Comparison of ENCODE assay signal across 20 cellular contexts in the genomic region with DNA sequence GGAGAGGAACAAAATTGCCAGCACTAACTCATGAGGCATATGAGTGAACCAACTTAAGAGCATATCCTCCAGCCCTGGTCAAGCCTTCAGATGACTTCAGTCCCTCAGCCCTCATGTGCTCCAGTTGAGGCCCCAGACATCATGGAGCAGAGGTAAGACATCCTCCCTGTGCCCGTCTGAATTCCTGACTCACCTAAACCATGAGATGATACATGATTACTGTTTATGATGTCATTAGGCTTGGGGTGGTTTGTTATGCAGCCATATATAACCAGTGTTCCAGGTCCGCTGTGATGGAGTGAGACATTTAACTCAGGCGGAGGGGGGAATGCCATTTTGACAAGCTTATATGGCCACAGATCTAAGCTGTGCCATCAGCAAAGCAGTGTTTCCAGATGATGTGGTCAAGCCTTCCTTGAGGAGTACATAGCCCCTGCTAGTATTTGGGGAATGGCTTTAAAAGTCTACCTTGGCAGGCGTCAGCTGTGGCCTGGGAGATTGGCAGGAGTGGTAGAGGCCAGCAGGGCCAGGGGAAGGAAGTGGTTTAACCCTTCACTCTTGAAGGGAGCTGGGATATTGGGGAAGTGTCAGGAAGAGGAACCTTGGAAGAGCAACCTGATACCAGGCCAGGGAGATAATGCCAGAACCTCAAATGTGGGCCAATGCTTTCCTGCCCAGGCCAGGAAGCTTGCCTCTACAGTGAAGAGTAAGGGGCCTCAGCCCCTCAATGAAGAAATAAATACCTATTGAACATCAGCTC.
"Had no signal": no experiment of that assay in that cellular context is flagged by ENCODE, and none has a peak within 500 bp of the region (broad histone marks: within the 10 kb centered on the region; RNA-seq: fewer than 3 reads in every experiment).

No MANE protein-coding gene starts in this region.

- H3K27ac ChIP-seq: ascending aorta, cardiac muscle cell, dorsolateral prefrontal cortex, esophagus muscularis mucosa, right lobe of liver, suprapubic skin had no signal

- H3K4me1 ChIP-seq: ascending aorta, right lobe of liver, suprapubic skin had no signal

- H3K9me3 ChIP-seq: right lobe of liver, suprapubic skin had no signal

- H3K4me3 ChIP-seq: ascending aorta, cardiac muscle cell, dorsolateral prefrontal cortex, esophagus muscularis mucosa, right lobe of liver, smooth muscle cell, suprapubic skin had no signal

- H3K36me3 ChIP-seq: ascending aorta, cardiac muscle cell, esophagus muscularis mucosa, right lobe of liver, suprapubic skin had no signal

- H3K4me2 ChIP-seq: smooth muscle cell had no signal

- H3K27me3 ChIP-seq: ascending aorta, cardiac muscle cell, esophagus muscularis mucosa, right lobe of liver had no signal

- ATAC-seq: activated naive CD8-positive, alpha-beta T cell treated with anti-CD3 and anti-CD28 coated beads, Interleukin-2, amount 50 U/mL, for 24 hours; right lobe of liver; stimulated activated naive CD8-positive, alpha-beta T cell treated with anti-CD3 and anti-CD28 coated beads, Interleukin-15, Interleukin-2, amounts not matched to agents 100 U/mL and 50 U/mL, for 24 hours had no signal

- DNase-seq: activated CD4-positive, alpha-beta T cell treated with anti-CD3 and anti-CD28 coated beads, Interleukin-2, amount 50 U/mL, for 4 hours; activated CD4-positive, CD25-positive, alpha-beta regulatory T cell treated with anti-CD3 and anti-CD28 coated beads, Interleukin-2, amount 50 U/mL, for 72 hours; activated naive CD4-positive, alpha-beta T cell; activated naive CD8-positive, alpha-beta T cell treated with anti-CD3 and anti-CD28 coated beads, Interleukin-2, amount 50 U/mL, for 24 hours; activated T-cell treated with anti-CD3 and anti-CD28 coated beads for 4 hours; dorsolateral prefrontal cortex; glutamatergic neuron; hypothalamus; kidney glomerular epithelial cell; mesendoderm; occipital lobe; stimulated activated CD4-positive, alpha-beta T cell treated with anti-CD3 and anti-CD28 coated beads, Interleukin-4, amount 100 ng/mL, for 4 hours; stimulated activated naive CD8-positive, alpha-beta T cell treated with anti-CD3 and anti-CD28 coated beads, Interleukin-15, Interleukin-2, amounts not matched to agents 100 U/mL and 50 U/mL, for 24 hours; trophoblast cell had no signal
